In genomic region chr1:2526824-2527552, GRCh38 we compare ENCODE assay signal across 8 cellular contexts. TPM values are rescaled to one million over a fixed set of nuclear protein-coding genes. Genes with fewer than 3 reads are reported as not detected.
DNase-seq lines count a peak whose midpoint lies in the region; ATAC-seq and TF ChIP-seq lines count a peak whose summit lies in the region.

No MANE protein-coding gene starts in this region.

- peak overlapping the region; percentile 76 for H3K27ac Mint-ChIP-seq in MCF 10A (ENCODE audit: low read depth, unreplicated experiment)

- H3K4me3 Mint-ChIP-seq in MCF 10A (ENCODE audit: unreplicated experiment) = peak overlapping the region; percentile 81

- CTCF ChIA-PET in MCF 10A (lab: Yijun Ruan, JAX) = no interaction called here

- DNase-seq in AG08396 (ENCODE audit: low spot score) (peak; percentile 75), SJSA1 (ENCODE audit: low read depth in 1 of 2, low spot score in 2 of 2) (no peak), MCF 10A (ENCODE audit: unreplicated experiment) (peak; percentile 68), left lobe of liver (ENCODE audit: low spot score) (peak; percentile 91), NCI-H128 (lab: John Stamatoyannopoulos, UW; ENCODE audit: unreplicated experiment) (no peak)
- DNase-seq in stimulated activated CD4-positive, alpha-beta T cell treated with anti-CD3 and anti-CD28 coated beads, TNF-alpha, amount 100 ng/mL, for 48 hours (ENCODE audit: low read depth in 3 of 3) = peak; percentile 41 to 65 (median 62)

- no peaks in the 10 kb centered on the region for H3K9me3 ChIP-seq in SJSA1 (replicated peaks)

- TF ChIP-seq CTCF in MCF 10A (IDR thresholded peaks at IDR 0.05; ENCODE audit: unreplicated experiment) = no peak

- peaks cover 32% of the 10 kb centered on the region for H3K4me1 ChIP-seq in SJSA1 (replicated peaks)

- intact Hi-C loops in MCF 10A (cut with micrococcal nuclease) = loop anchor here (1.0 kb wide), 1 partner anchor 20 kb away; no protein-coding TSS in a partner anchor

- 0 out of 2 replicates have a peak, but pooled peaks cover 2% of the 10 kb centered on the region for H3K27me3 ChIP-seq in SJSA1 (replicated peaks)

- ATAC-seq in GM18909 (IDR thresholded peaks at IDR 0.05; ENCODE audit: poor library complexity, unreplicated experiment) (peak; percentile 34), HG03103 (IDR thresholded peaks at IDR 0.05; ENCODE audit: low read depth, unreplicated experiment) (peak; percentile 27), left lobe of liver (peak; percentile 57)

- H3K9me3 Mint-ChIP-seq in MCF 10A (ENCODE audit: unreplicated experiment) = no peaks in the 10 kb centered on the region

- H3K27me3 Mint-ChIP-seq in MCF 10A (ENCODE audit: insufficient read depth, unreplicated experiment) = no peaks in the 10 kb centered on the region

- peaks cover 19% of the 10 kb centered on the region for H3K36me3 ChIP-seq in SJSA1

- peaks cover 13% of the 10 kb centered on the region for H3K36me3 Mint-ChIP-seq in MCF 10A (ENCODE audit: insufficient read depth, unreplicated experiment)

- no peak overlapping the region for H3K27ac ChIP-seq in SJSA1

- peaks cover 31% of the 10 kb centered on the region for H3K4me1 Mint-ChIP-seq in MCF 10A (ENCODE audit: insufficient read depth, unreplicated experiment)

- no TSS peak for BruUV-seq in MCF 10A (replicated peaks; lab: Mats Ljungman, UMichigan)

- POLR2A ChIA-PET in MCF 10A (lab: Yijun Ruan, JAX) = interaction anchor here (0.5 to 3.6 kb wide), 9 partner anchors 8 to 298 kb away, joined by 3 to 36 read pairs (median 6); partner anchors contain the start of gene PEX10

- H3K4me3 ChIP-seq in SJSA1 = peak overlapping the region; percentile 78

RNA-seq across cellular contexts. Expression of gene PANK4, which starts 0.6 kb away (rescaled TPM):
- total RNA-seq in SJSA1 (2014; rRNA removed; shearing (Covaris generic)) = 36.7 and 39.9 TPM in 2 replicates
- total RNA-seq in MCF 10A (2022) = 22.1 and 25.4 TPM in 2 replicates
- total RNA-seq in left lobe of liver = 15.4 TPM

RNA-seq across cellular contexts. Expression of gene HES5, which starts 3.1 kb away (rescaled TPM):
- not detected in 2 replicates for total RNA-seq in SJSA1 (2014; rRNA removed; shearing (Covaris generic))
- total RNA-seq in MCF 10A (2022) (not detected in 2 replicates), left lobe of liver (0.28 TPM)

RNA-seq across cellular contexts. Expression of gene TNFRSF14, which starts 29.2 kb away (rescaled TPM):
- total RNA-seq in SJSA1 (2014; rRNA removed; shearing (Covaris generic)) = 8.1 and 22.2 TPM in 2 replicates
- 4.2 and 4.6 TPM in 2 replicates for total RNA-seq in MCF 10A (2022)
- total RNA-seq in left lobe of liver = 48.7 TPM

RNA-seq across cellular contexts. Expression of gene PLCH2, which starts 50.9 kb away (rescaled TPM):
- total RNA-seq in SJSA1 (2014; rRNA removed; shearing (Covaris generic)) = 0.24 TPM in 1 of 2 replicates, not detected in the other
- total RNA-seq in MCF 10A (2022) (92.6 and 123 TPM in 2 replicates), left lobe of liver (3.4 TPM)

RNA-seq across cellular contexts. Expression of gene PRXL2B, which starts 59.6 kb away (rescaled TPM):
- 15.2 and 16.4 TPM in 2 replicates for total RNA-seq in SJSA1 (2014; rRNA removed; shearing (Covaris generic))
- total RNA-seq in MCF 10A (2022) = 10.3 and 12.6 TPM in 2 replicates
- total RNA-seq in left lobe of liver = 9.9 TPM

Comparison
In these comparisons a context has a peak if more than half of its experiments do, and no peak if none do; other contexts are left out.
1. DNase-seq: peak in AG08396 (single experiment), MCF 10A (single experiment), left lobe of liver (single experiment) and stimulated activated CD4-positive, alpha-beta T cell treated with anti-CD3 and anti-CD28 coated beads, TNF-alpha, amount 100 ng/mL, for 48 hours (3 of 3); none in SJSA1 (0 of 2) and NCI-H128 (single experiment).
2. Peak in every context shown above with its lines, with median percentiles within 50 percentile points of each other: ATAC-seq.